14 cellular contexts compared by ENCODE assay signal in genomic region chr22:31269892-31270574, GRCh38. TPM values are rescaled to one million over a fixed set of nuclear protein-coding genes. Genes with fewer than 3 reads are reported as not detected.
DNase-seq lines count a peak whose midpoint lies in the region; ATAC-seq and TF ChIP-seq lines count a peak whose summit lies in the region.
"Had no signal": no experiment of that assay in that cellular context is flagged by ENCODE, and none has a peak within 500 bp of the region (broad histone marks: within the 10 kb centered on the region; RNA-seq: fewer than 3 reads in every experiment).

No MANE protein-coding gene starts in this region.

- peak overlapping the region; percentile 41 for H3K27ac Mint-ChIP-seq in CD8-positive, alpha-beta T cell
- peak overlapping the region; percentile 90 to 97 (median 93) for H3K27ac Mint-ChIP-seq in nephron

- no peak overlapping the region for H3K27ac ChIP-seq in CD8-positive, alpha-beta T cell (ENCODE audit: low read depth, low read length)
- 0 out of 2 replicates have a peak overlapping the region, but pooled peaks have one; percentile 4 for H3K27ac ChIP-seq in HUES6 (ENCODE audit: low read depth, low read length)
- H3K27ac ChIP-seq: coronary artery, sigmoid colon had no signal

- H3K4me1 Mint-ChIP-seq in CD8-positive, alpha-beta T cell (ENCODE audit: low read depth): peaks cover 43% of the 10 kb centered on the region
- peaks cover 5% of the 10 kb centered on the region for H3K4me1 Mint-ChIP-seq in nephron

- peaks cover 70% of the 10 kb centered on the region for H3K36me3 Mint-ChIP-seq in CD8-positive, alpha-beta T cell
- peaks cover 63% of the 10 kb centered on the region for H3K36me3 Mint-ChIP-seq in nephron (ENCODE audit: low read depth)

- POLR2A ChIA-PET in CD8-positive, alpha-beta T cell (lab: Charles Lee): interaction anchor here (1.0 to 18.7 kb wide), 5 partner anchors 8 to 75 kb away, joined by 3 to 608 read pairs (median 4); partner anchors contain the start of gene PIK3IP1

- ATAC-seq in CD8-positive, alpha-beta T cell: no peak
- no peak for ATAC-seq in GM18858 (IDR thresholded peaks at IDR 0.05; ENCODE audit: unreplicated experiment)

- H3K4me1 ChIP-seq in CD8-positive, alpha-beta T cell (ENCODE audit: insufficient read depth, low read length): peaks cover 39% of the 10 kb centered on the region
- H3K4me1 ChIP-seq in HUES6 (ENCODE audit: control insufficient read depth, insufficient read depth, low read length): peaks cover 17% of the 10 kb centered on the region

- no peaks in the 10 kb centered on the region for H3K27me3 Mint-ChIP-seq in CD8-positive, alpha-beta T cell (ENCODE audit: low read depth)
- H3K27me3 Mint-ChIP-seq in nephron (ENCODE audit: low read depth): peaks cover 4% of the 10 kb centered on the region

- TF ChIP-seq CTCF in CD8-positive, alpha-beta T cell (IDR thresholded peaks at IDR 0.05): no peak
- TF ChIP-seq CTCF in nephron (IDR thresholded peaks at IDR 0.05; ENCODE audit: unreplicated experiment in 3 of 3): no peak

- no peaks in the 10 kb centered on the region for H3K9me3 ChIP-seq in CD8-positive, alpha-beta T cell (ENCODE audit: low read length)
- H3K9me3 ChIP-seq in HUES6 (ENCODE audit: control insufficient read depth, insufficient read depth, low read depth, low read length): no peaks in the 10 kb centered on the region
- H3K9me3 ChIP-seq: sigmoid colon, SK-N-SH had no signal

- no peak overlapping the region for H3K4me3 Mint-ChIP-seq in CD8-positive, alpha-beta T cell
- peak overlapping the region in 1 of 3 experiments; percentile 51 for H3K4me3 Mint-ChIP-seq in nephron

- peak overlapping the region; percentile 53 for H3K9ac ChIP-seq in HUES6 (ENCODE audit: low read length)
- H3K9ac ChIP-seq: SK-N-SH had no signal

- intact Hi-C loops in CD8-positive, alpha-beta T cell (cut with DNase I, micrococcal nuclease): loop anchor here in 1 of 2 experiments (5.0 to 10.0 kb wide), 2 partner anchors 42 to 305 kb away; partner anchors contain the start of genes MORC2 and TUG1
- intact Hi-C loops in head of caudate nucleus (cut with DNase I): no loop called here

- DNase-seq in CD8-positive, alpha-beta T cell: no peak
- DNase-seq in dermis blood vessel endothelial cell (peak; percentile 16), head of caudate nucleus (no peak), C1 segment of cervical spinal cord (lab: John Stamatoyannopoulos, UW) (no peak)
- DNase-seq: activated CD4-positive, alpha-beta T cell treated with anti-CD3 and anti-CD28 coated beads for 4 hours; Kasumi-1; NCI-H2029 treated with DMSO at 0.1 percent for 48 hours; NK-92 treated with Interleukin-12 subunit alpha and Interleukin-12 subunit beta, amount 100 ng/mL, for 24 hours; sigmoid colon; SK-N-SH had no signal

- no peaks in the 10 kb centered on the region for H3K27me3 ChIP-seq in CD8-positive, alpha-beta T cell (ENCODE audit: insufficient read depth, low read length)
- H3K27me3 ChIP-seq in HUES6 (ENCODE audit: control insufficient read depth, insufficient read depth, low read length): no peaks in the 10 kb centered on the region
- H3K27me3 ChIP-seq: sigmoid colon had no signal

- CTCF ChIA-PET in CD8-positive, alpha-beta T cell (lab: Charles Lee): interaction anchor here (1.1 to 7.6 kb wide), 8 partner anchors 9 to 59 kb away, joined by 3 to 84 read pairs (median 18); partner anchors contain the start of genes LIMK2 and PIK3IP1

- H3K36me3 ChIP-seq in CD8-positive, alpha-beta T cell (ENCODE audit: insufficient read depth, low read length): no peaks in the 10 kb centered on the region
- peaks cover 72% of the 10 kb centered on the region for H3K36me3 ChIP-seq in HUES6 (ENCODE audit: control insufficient read depth, insufficient read depth, low read length)

- no peaks in the 10 kb centered on the region for H3K9me3 Mint-ChIP-seq in CD8-positive, alpha-beta T cell
- no peaks in the 10 kb centered on the region for H3K9me3 Mint-ChIP-seq in nephron

- H3K4me3 ChIP-seq in CD8-positive, alpha-beta T cell (ENCODE audit: low read depth, low read length): no peak overlapping the region
- H3K4me3 ChIP-seq in HUES6 (ENCODE audit: low read depth, low read length): no peak overlapping the region
- H3K4me3 ChIP-seq: coronary artery, sigmoid colon had no signal

RNA-seq across cellular contexts. Expression of gene PIK3IP1, which starts 22.3 kb away (rescaled TPM):
- total RNA-seq in CD8-positive, alpha-beta T cell: 100 to 1,000 TPM; 802 to 814 TPM
- 15.4 and 17.2 TPM in 2 replicates for total RNA-seq in dermis blood vessel endothelial cell

RNA-seq across cellular contexts. Expression of gene LIMK2, which starts 57.9 kb away (rescaled TPM):
- 1 to 10 TPM; 8.4 to 9.1 TPM for total RNA-seq in CD8-positive, alpha-beta T cell
- total RNA-seq in dermis blood vessel endothelial cell: 94.0 and 103 TPM in 2 replicates

Comparison
In these comparisons a context has a peak if more than half of its experiments do, and no peak if none do; other contexts are left out.
1. RNA of gene PIK3IP1, which starts 22.3 kb away (total RNA-seq): 802 to 814 TPM in CD8-positive, alpha-beta T cell; 15.4 to 17.2 TPM in dermis blood vessel endothelial cell; every median in the first group is over 10 times any median in the second.